ENCODE assay signal across 9 cellular contexts in genomic region chr6:69791065-69791471, GRCh38. TPM values are rescaled to one million over a fixed set of nuclear protein-coding genes. Genes with fewer than 3 reads are reported as not detected.
DNase-seq lines count a peak whose midpoint lies in the region; ATAC-seq and TF ChIP-seq lines count a peak whose summit lies in the region.
"Had no signal": no experiment of that assay in that cellular context is flagged by ENCODE, and none has a peak within 500 bp of the region (broad histone marks: within the 10 kb centered on the region; RNA-seq: fewer than 3 reads in every experiment).

No MANE protein-coding gene starts in this region.

- intact Hi-C loops in lower lobe of right lung (cut with DNase I) = no loop called here

- H2AFZ ChIP-seq in OCI-LY3 (ENCODE audit: low read depth, low read length) = no peak overlapping the region

- no peak for TF ChIP-seq CTCF in OCI-LY3 (IDR thresholded peaks at IDR 0.05; ENCODE audit: low read depth, low read length)
- no peak for TF ChIP-seq CTCF in lower lobe of right lung (IDR thresholded peaks at IDR 0.05)

- H3K4me3 ChIP-seq in OCI-LY3 (ENCODE audit: low read length) (no peak overlapping the region), lower lobe of right lung (no peak overlapping the region)

- H3K9ac ChIP-seq in OCI-LY3 (ENCODE audit: low read length) = no peak overlapping the region

- no peak for TF ChIP-seq POLR2A in GM18505 (IDR thresholded peaks at IDR 0.05; ENCODE audit: borderline replicate concordance, extremely low read depth, insufficient read depth, insufficient read length)

- H3K4me3 Mint-ChIP-seq in activated naive CD8-positive, alpha-beta T cell treated with anti-CD3 and anti-CD28 coated beads, Interleukin-2, amount 50 U/mL, for 24 hours = no peak overlapping the region
- H3K4me3 Mint-ChIP-seq: activated naive CD8-positive, alpha-beta T cell treated with anti-CD3 and anti-CD28 coated beads, Interleukin-2, amount 10 ng/mL, durations not matched to agents 7 days and 5 days had no signal

- H3K27ac ChIP-seq in OCI-LY3 (ENCODE audit: low read length) (0 out of 2 replicates have a peak overlapping the region, but pooled peaks have one; percentile 1), lower lobe of right lung (no peak overlapping the region)

- peaks cover 47% of the 10 kb centered on the region for H4K20me1 ChIP-seq in OCI-LY3 (ENCODE audit: insufficient read depth, low read length)

- H3K27ac Mint-ChIP-seq in activated naive CD8-positive, alpha-beta T cell treated with anti-CD3 and anti-CD28 coated beads, Interleukin-2, amount 50 U/mL, for 24 hours = no peak overlapping the region
- H3K27ac Mint-ChIP-seq: activated naive CD8-positive, alpha-beta T cell treated with anti-CD3 and anti-CD28 coated beads, Interleukin-2, amount 10 ng/mL, durations not matched to agents 7 days and 5 days had no signal

- H3K4me1 ChIP-seq in OCI-LY3 (ENCODE audit: low read length) = peaks cover 38% of the 10 kb centered on the region
- peaks cover 49% of the 10 kb centered on the region for H3K4me1 ChIP-seq in lower lobe of right lung

- ATAC-seq in GM18505 (IDR thresholded peaks at IDR 0.05; ENCODE audit: unreplicated experiment) = peak; percentile 31
- peak; percentile 37 for ATAC-seq in HG02588 (IDR thresholded peaks at IDR 0.05; ENCODE audit: unreplicated experiment)
- ATAC-seq in lower lobe of right lung = peak; percentile 44 to 51
- ATAC-seq in activated naive CD8-positive, alpha-beta T cell treated with anti-CD3 and anti-CD28 coated beads, Interleukin-2, amount 50 U/mL, for 24 hours = no peak

- no peaks in the 10 kb centered on the region for H3K9me3 Mint-ChIP-seq in activated naive CD8-positive, alpha-beta T cell treated with anti-CD3 and anti-CD28 coated beads, Interleukin-2, amount 50 U/mL, for 24 hours
- H3K9me3 Mint-ChIP-seq: activated naive CD8-positive, alpha-beta T cell treated with anti-CD3 and anti-CD28 coated beads, Interleukin-2, amount 10 ng/mL, durations not matched to agents 7 days and 5 days had no signal

- no peaks in the 10 kb centered on the region for H3K9me3 ChIP-seq in OCI-LY3 (ENCODE audit: insufficient read depth, low read length)
- H3K9me3 ChIP-seq in lower lobe of right lung = no peaks in the 10 kb centered on the region

- peaks cover 64% of the 10 kb centered on the region for H3K4me1 Mint-ChIP-seq in activated naive CD8-positive, alpha-beta T cell treated with anti-CD3 and anti-CD28 coated beads, Interleukin-2, amount 50 U/mL, for 24 hours

- H3K27me3 Mint-ChIP-seq in activated naive CD8-positive, alpha-beta T cell treated with anti-CD3 and anti-CD28 coated beads, Interleukin-2, amount 50 U/mL, for 24 hours = no peaks in the 10 kb centered on the region
- H3K27me3 Mint-ChIP-seq: activated naive CD8-positive, alpha-beta T cell treated with anti-CD3 and anti-CD28 coated beads, Interleukin-2, amount 10 ng/mL, durations not matched to agents 7 days and 5 days had no signal

- peaks cover 17% of the 10 kb centered on the region for H3K36me3 Mint-ChIP-seq in activated naive CD8-positive, alpha-beta T cell treated with anti-CD3 and anti-CD28 coated beads, Interleukin-2, amount 50 U/mL, for 24 hours (ENCODE audit: low read depth)

- peaks cover 16% of the 10 kb centered on the region for H3K36me3 ChIP-seq in OCI-LY3 (replicated peaks; ENCODE audit: low read depth, low read length)
- H3K36me3 ChIP-seq in lower lobe of right lung = peaks cover 13% of the 10 kb centered on the region

- H3K79me2 ChIP-seq in OCI-LY3 (ENCODE audit: low read length) = peaks cover 53% of the 10 kb centered on the region

- H3K27me3 ChIP-seq in OCI-LY3 (ENCODE audit: low read depth, low read length) (no peaks in the 10 kb centered on the region), lower lobe of right lung (ENCODE audit: low read depth) (no peaks in the 10 kb centered on the region)

- DNase-seq in lower lobe of right lung (no peak), COLO668 (lab: John Stamatoyannopoulos, UW; ENCODE audit: unreplicated experiment) (no peak), mesenteric fat pad (ENCODE audit: low spot score) (no peak), activated T-cell treated with anti-CD3 and anti-CD28 coated beads for 4 hours (no peak)
- no peak for DNase-seq in activated naive CD8-positive, alpha-beta T cell treated with anti-CD3 and anti-CD28 coated beads, Interleukin-2, amount 50 U/mL, for 24 hours
- DNase-seq: activated naive CD8-positive, alpha-beta T cell treated with anti-CD3 and anti-CD28 coated beads, Interleukin-2, amount 10 ng/mL, durations not matched to agents 7 days and 5 days had no signal

- H3K4me2 ChIP-seq in OCI-LY3 (ENCODE audit: low read length) = peak overlapping the region; percentile 3

RNA-seq across cellular contexts. Expression of gene LMBRD1, which starts 5.7 kb away (rescaled TPM):
- total RNA-seq in lower lobe of right lung (68.0 TPM), mesenteric fat pad (43.9 TPM)
